11 cellular contexts compared by ENCODE assay signal in genomic region chr17:31787857-31788570, GRCh38.
DNase-seq lines count a peak whose midpoint lies in the region; TF ChIP-seq lines count a peak whose summit lies in the region.
"Had no signal": no experiment of that assay in that cellular context is flagged by ENCODE, and none has a peak within 500 bp of the region (broad histone marks: within the 10 kb centered on the region; RNA-seq: fewer than 3 reads in every experiment).

No MANE protein-coding gene starts in this region.

- no peak overlapping the region for H3K4me3 ChIP-seq in fibroblast of pulmonary artery (replicated peaks; ENCODE audit: low read depth, low read length)
- H3K4me3 ChIP-seq in retinal pigment epithelial cell (ENCODE audit: low read length), result no peak overlapping the region

- DNase-seq in GM03348 (ENCODE audit: low spot score) (peak; percentile 92), T1000 (lab: John Stamatoyannopoulos, UW) (peak; percentile 66), fibroblast of pulmonary artery (ENCODE audit: low read depth) (peak; percentile 83), retinal pigment epithelial cell (ENCODE audit: low read depth) (peak; percentile 97), DMS53 (lab: John Stamatoyannopoulos, UW) (no peak), SIG-M5 (lab: John Stamatoyannopoulos, UW) (no peak), NCI-H1417 treated with DMSO at 0.1 percent for 48 hours (lab: John Stamatoyannopoulos, UW) (no peak), SHP77 (lab: John Stamatoyannopoulos, UW) (no peak)
- DNase-seq: central memory CD4-positive, alpha-beta T cell; midbrain; NCI-H524 treated with DMSO at 0.1 percent for 48 hours had no signal

- TF ChIP-seq CTCF in fibroblast of pulmonary artery (IDR thresholded peaks at IDR 0.05; ENCODE audit: low read length, missing control alignments) (no peak), retinal pigment epithelial cell (conservative IDR thresholded peaks at IDR 0.05; ENCODE audit: low read depth, low read length) (no peak)

Comparison
In these comparisons a context has a peak if more than half of its experiments do, and no peak if none do; other contexts are left out.
1. DNase-seq: peak in GM03348 (single experiment), T1000 (single experiment), fibroblast of pulmonary artery (single experiment) and retinal pigment epithelial cell (single experiment); none in DMS53 (single experiment), SIG-M5 (single experiment), NCI-H1417 treated with DMSO at 0.1 percent for 48 hours (single experiment) and SHP77 (0 of 2).